Comparison of ENCODE assay signal across 12 cellular contexts in genomic region chr16:48537909-48538745, GRCh38.
A peak's percentile ranks its signal among the peaks of the same experiment; 100 is the strongest.
DNase-seq lines count a peak whose midpoint lies in the region; ATAC-seq and TF ChIP-seq lines count a peak whose summit lies in the region.
"Had no signal": no experiment of that assay in that cellular context is flagged by ENCODE, and none has a peak within 500 bp of the region (broad histone marks: within the 10 kb centered on the region; RNA-seq: fewer than 3 reads in every experiment).

No MANE protein-coding gene starts in this region.

- H4K91ac ChIP-seq in trophoblast cell (ENCODE audit: low read depth, low read length): no peak overlapping the region

- H3K27me3 ChIP-seq in H7 (ENCODE audit: control insufficient read depth, insufficient read depth, low read length) (no peaks in the 10 kb centered on the region), spleen (replicated peaks in 1 of 7) (no peaks in the 10 kb centered on the region), trophoblast cell (ENCODE audit: insufficient read depth, low read length) (no peaks in the 10 kb centered on the region)
- H3K27me3 ChIP-seq: Peyer's patch had no signal

- H2AK5ac ChIP-seq in trophoblast cell (ENCODE audit: low read length): no peak overlapping the region

- H3K4ac ChIP-seq in trophoblast cell (ENCODE audit: low read depth, low read length): no peak overlapping the region

- no peak overlapping the region for H2AFZ ChIP-seq in trophoblast cell (ENCODE audit: insufficient read depth, low read length, poor library complexity)

- H3K79me2 ChIP-seq in trophoblast cell (ENCODE audit: control insufficient read depth, insufficient read depth, low read length, poor library complexity): no peaks in the 10 kb centered on the region

- WGBS in spleen, 5 donors: 67 to 78% (median 73%) methylated on average over 19 to 21 of the region's 21 CpGs
- WGBS in trophoblast cell (ENCODE audit: extremely low coverage, insufficient coverage, insufficient read length): no CpG with 5 or more reads among the region's 21 CpGs

- no peak overlapping the region for H3K9ac ChIP-seq in trophoblast cell (ENCODE audit: low read length)

- no peak overlapping the region for H3K14ac ChIP-seq in trophoblast cell (ENCODE audit: low read length)

- no peak for TF ChIP-seq POLR2A in spleen (IDR thresholded peaks at IDR 0.05)

- no peak overlapping the region for H4K8ac ChIP-seq in trophoblast cell (ENCODE audit: low read depth, low read length)

- H3K4me1 ChIP-seq in spleen (peaks cover 17 to 69% (median 35%) of the 10 kb centered on the region in 6 donors), trophoblast cell (ENCODE audit: control insufficient read depth in 1 of 2, insufficient read depth in 2 of 2, low read length in 2 of 2) (peaks cover 3 to 22% of the 10 kb centered on the region in 2 experiments)

- no peak overlapping the region for H3K18ac ChIP-seq in trophoblast cell (ENCODE audit: low read length)

- H3K9me3 ChIP-seq in spleen (no peaks in the 10 kb centered on the region), trophoblast cell (ENCODE audit: insufficient read depth, low read depth, low read length) (no peaks in the 10 kb centered on the region)
- H3K9me3 ChIP-seq: Peyer's patch had no signal

- TF ChIP-seq CTCF in spleen (IDR thresholded peaks at IDR 0.05 in 8 of 11, conservative IDR thresholded peaks at IDR 0.05 in 3 of 11): no peak

- no peak overlapping the region for H2BK12ac ChIP-seq in trophoblast cell (ENCODE audit: low read length)

- peak overlapping the region; percentile 15 for H3K27ac ChIP-seq in cingulate gyrus (ENCODE audit: low read depth, low read length)
- peak overlapping the region in 7 of 8 donors; percentile 38 to 71 (median 63) for H3K27ac ChIP-seq in spleen
- no peak overlapping the region for H3K27ac ChIP-seq in trophoblast cell (ENCODE audit: low read depth, low read length)
- H3K27ac ChIP-seq: HL-60 had no signal

- no peak overlapping the region for H2BK5ac ChIP-seq in trophoblast cell (ENCODE audit: low read depth, low read length, poor library complexity)

- no peak overlapping the region for H2BK120ac ChIP-seq in trophoblast cell (ENCODE audit: insufficient read depth, low read length, poor library complexity)

- H4K12ac ChIP-seq in trophoblast cell (ENCODE audit: low read depth, low read length): no peak overlapping the region

- ATAC-seq in left lobe of liver: peak; percentile 12
- no peak for ATAC-seq in GM21390 (IDR thresholded peaks at IDR 0.05; ENCODE audit: unreplicated experiment)

- DNase-seq in H7 (peak; percentile 31), left lobe of liver (ENCODE audit: low spot score) (peak; percentile 48), spleen (peak; percentile 77), iPS-NIHi7 (ENCODE audit: extremely low spot score) (no peak), T-helper 1 cell (no peak), trophoblast cell (no peak)
- DNase-seq: HCEC 1CT, NCI-H1436 had no signal

- H3K36me3 ChIP-seq in H7 (replicated peaks; ENCODE audit: control insufficient read depth, insufficient read depth, low read length): peaks cover 9% of the 10 kb centered on the region
- peaks cover 0 to 49% (median 25%) of the 10 kb centered on the region in 6 donors for H3K36me3 ChIP-seq in spleen
- peaks cover 14 to 36% of the 10 kb centered on the region in 2 experiments for H3K36me3 ChIP-seq in trophoblast cell (ENCODE audit: control insufficient read depth in 1 of 2, insufficient read depth in 2 of 2, low read length in 2 of 2)

- intact Hi-C loops in spleen (cut with DNase I; ENCODE audit: low total_unique reads): loop anchor here (5.0 kb wide), 1 partner anchor 186 kb away; no protein-coding TSS in a partner anchor

- H3K79me1 ChIP-seq in trophoblast cell (ENCODE audit: low read length): no peaks in the 10 kb centered on the region

- H3K4me3 ChIP-seq in H7 (ENCODE audit: insufficient read depth, low read depth, low read length) (no peak overlapping the region), spleen (no peak overlapping the region), trophoblast cell (ENCODE audit: low read depth, low read length) (no peak overlapping the region)
- H3K4me3 ChIP-seq: Peyer's patch had no signal

- no peak overlapping the region for H3K23ac ChIP-seq in trophoblast cell (ENCODE audit: low read length)

- no peak overlapping the region for H3K4me2 ChIP-seq in trophoblast cell (ENCODE audit: low read length)

Comparison
In these comparisons a context has a peak if more than half of its experiments do, and no peak if none do; other contexts are left out.
1. DNase-seq: peak in H7 (single experiment), left lobe of liver (single experiment) and spleen (single experiment); none in iPS-NIHi7 (single experiment), T-helper 1 cell (0 of 5) and trophoblast cell (0 of 2).